8 cellular contexts compared by ENCODE assay signal in genomic region chr4:111854494-111855087, GRCh38.
A peak's percentile ranks its signal among the peaks of the same experiment; 100 is the strongest.
DNase-seq lines count a peak whose midpoint lies in the region; ATAC-seq, FAIRE-seq and TF ChIP-seq lines count a peak whose summit lies in the region.

No MANE protein-coding gene starts in this region.

- in situ Hi-C loops in KBM-7 (cut with MboI; ENCODE audit: low pct_unique_long_range_greater_than_20kb, low sequenced_read_pairs): no loop called here

- no peaks in the 10 kb centered on the region for H3K36me3 ChIP-seq in thoracic aorta

- TF ChIP-seq CTCF in thoracic aorta (IDR thresholded peaks at IDR 0.05): no peak

- H3K4me1 ChIP-seq in thoracic aorta (ENCODE audit: control insufficient read depth in 1 of 2, low read depth in 2 of 2): no peaks in the 10 kb centered on the region

- peak; percentile 96 for FAIRE-seq in TTC549 (lab: Jason Lieb, UNC)

- DNase-seq in GM04504 (ENCODE audit: low read depth) (peak; percentile 38), KBM-7 (peak; percentile 33), glomerular visceral epithelial cell (ENCODE audit: extremely low spot score) (peak; percentile 58), thoracic aorta (ENCODE audit: low spot score) (no peak), cerebellum (ENCODE audit: low spot score) (no peak), T-helper 9 cell (no peak)

- H3K4me3 ChIP-seq in thoracic aorta: no peak overlapping the region

- H3K27ac ChIP-seq in thoracic aorta: no peak overlapping the region

- no peaks in the 10 kb centered on the region for H3K9me3 ChIP-seq in thoracic aorta

- no peaks in the 10 kb centered on the region for H3K27me3 ChIP-seq in thoracic aorta (replicated peaks; ENCODE audit: insufficient read depth)

- ATAC-seq in GM21447 (IDR thresholded peaks at IDR 0.05; ENCODE audit: unreplicated experiment): peak; percentile 76
- ATAC-seq in thoracic aorta (ENCODE audit: insufficient number of reproducible peaks, low FRiP score, low read depth): peak; percentile 59

Comparison
In these comparisons a context has a peak if more than half of its experiments do, and no peak if none do; other contexts are left out.
1. DNase-seq: peak in GM04504 (single experiment), KBM-7 (single experiment) and glomerular visceral epithelial cell (single experiment); none in thoracic aorta (single experiment), cerebellum (single experiment) and T-helper 9 cell (single experiment).